In the genomic region with DNA sequence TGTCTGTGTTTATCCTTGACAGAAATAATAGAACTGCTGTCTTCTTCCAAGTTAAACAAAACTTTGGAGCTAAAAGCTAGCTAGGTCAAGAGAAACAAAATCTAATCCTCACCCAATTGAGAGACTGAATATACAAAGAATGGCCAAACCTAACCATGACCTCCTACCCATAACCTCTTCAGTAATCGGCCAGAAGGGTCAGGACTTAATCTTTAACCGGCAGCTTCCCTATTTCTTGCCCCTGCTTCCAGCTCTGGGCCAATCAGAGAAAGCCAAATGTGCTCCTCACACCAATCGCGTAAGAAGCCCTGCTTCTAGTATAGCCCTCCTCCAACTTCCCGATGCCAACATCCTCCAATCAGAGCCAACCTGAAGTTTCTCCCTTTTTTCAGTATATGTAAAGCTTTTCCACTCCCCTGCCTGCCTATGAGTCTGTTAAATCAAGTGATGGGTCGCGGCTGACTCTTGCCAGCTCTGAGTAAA, we compare ENCODE assay signal across 8 cellular contexts. TPM values are rescaled to one million over a fixed set of nuclear protein-coding genes. Genes with fewer than 3 reads are reported as not detected.
DNase-seq lines count a peak whose midpoint lies in the region; ATAC-seq and TF ChIP-seq lines count a peak whose summit lies in the region.

No MANE protein-coding gene starts in this region.

- no peak overlapping the region for H3K18ac ChIP-seq in IMR-90 (ENCODE audit: low read depth, low read length)

- peaks cover 48% of the 10 kb centered on the region for H3K79me2 ChIP-seq in DND-41 (ENCODE audit: insufficient read depth, low read length)

- intact Hi-C loops in IMR-90 (cut with micrococcal nuclease) (loop anchor here (5.0 kb wide), 1 partner anchor 115 kb away; no protein-coding TSS in a partner anchor), right cardiac atrium (cut with DNase I) (loop anchor here in 2 of 4 donors (5.0 to 10.0 kb wide), 2 partner anchors 112 to 135 kb away; a partner anchor contains a TSS), prostate gland (cut with DNase I) (no loop called here), uterus (cut with DNase I; ENCODE audit: low total_unique reads) (no loop called here)

- H2AFZ ChIP-seq in DND-41 (ENCODE audit: low read depth, low read length) (peak overlapping the region; percentile 80; the same call in 1 of the 2 replicates), IMR-90 (replicated peaks; ENCODE audit: low read length, poor library complexity) (peak overlapping the region; percentile 58)

- H3K4me2 ChIP-seq in DND-41 (ENCODE audit: insufficient read depth, low read length) (peak overlapping the region; percentile 72), IMR-90 (ENCODE audit: low read depth, low read length) (peak overlapping the region; percentile 86)

- H3K4me1 Mint-ChIP-seq in T-helper 1 cell treated with Interleukin-12 subunit alpha and Interleukin-12 subunit beta and Interleukin-4 antibody, amounts not matched to agents 30 μg/mL and 1 μg/mL, for 36 hours (ENCODE audit: low read depth) = peaks cover 12% of the 10 kb centered on the region

- TF ChIP-seq CTCF in DND-41 (IDR thresholded peaks at IDR 0.05; ENCODE audit: borderline replicate concordance, extremely low read depth, low read length, poor library complexity, severe bottlenecking) (no peak), IMR-90 (conservative IDR thresholded peaks at IDR 0.05; ENCODE audit: low read depth, low read length) (no peak), astrocyte of the cerebellum (IDR thresholded peaks at IDR 0.05; ENCODE audit: low read depth, low read length, missing control alignments) (no peak), prostate gland (IDR thresholded peaks at IDR 0.05) (no peak), uterus (IDR thresholded peaks at IDR 0.05) (no peak)

- POLR2A ChIA-PET in IMR-90 (lab: Charles Lee; ENCODE audit: unreplicated experiment) = interaction anchor here (1.0 kb wide), 2 partner anchors 132 to 133 kb away, joined by 3 to 7 read pairs; a partner anchor contains a TSS

- peak overlapping the region; percentile 99 for H3K27ac Mint-ChIP-seq in T-helper 1 cell treated with Interleukin-12 subunit alpha and Interleukin-12 subunit beta and Interleukin-4 antibody, amounts not matched to agents 30 μg/mL and 1 μg/mL, for 36 hours

- H3K4ac ChIP-seq in IMR-90 (ENCODE audit: low read depth, low read length) = peak overlapping the region; percentile 100; the same call in 1 of the 2 replicates

- no peak overlapping the region for H3K56ac ChIP-seq in IMR-90 (ENCODE audit: extremely low read depth, insufficient read depth, low read length)

- H2BK5ac ChIP-seq in IMR-90 (ENCODE audit: low read depth, low read length, poor library complexity, severe bottlenecking) = peak overlapping the region; percentile 97

- no peak overlapping the region for H2AK9ac ChIP-seq in IMR-90 (replicated peaks; ENCODE audit: low read depth, low read length, poor library complexity)

- H4K20me1 ChIP-seq in DND-41 (ENCODE audit: insufficient read depth, low read length) = peaks cover 21% of the 10 kb centered on the region
- H4K20me1 ChIP-seq in IMR-90 (ENCODE audit: insufficient read depth, low read length) = peaks cover 23% of the 10 kb centered on the region

- in situ Hi-C loops in IMR-90 (cut with MboI; ENCODE audit: low sequenced_read_pairs) (no loop called here), astrocyte of the cerebellum (cut with HindIII; ENCODE audit: low sequenced_read_pairs) (loop anchor here (10.0 kb wide), 3 partner anchors 72 to 112 kb away; no protein-coding TSS in a partner anchor)

- no peaks in the 10 kb centered on the region for H3K27me3 Mint-ChIP-seq in T-helper 1 cell treated with Interleukin-12 subunit alpha and Interleukin-12 subunit beta and Interleukin-4 antibody, amounts not matched to agents 30 μg/mL and 1 μg/mL, for 36 hours (ENCODE audit: low read depth)

- H3K9me3 Mint-ChIP-seq in T-helper 1 cell treated with Interleukin-12 subunit alpha and Interleukin-12 subunit beta and Interleukin-4 antibody, amounts not matched to agents 30 μg/mL and 1 μg/mL, for 36 hours = no peaks in the 10 kb centered on the region

- H3K36me3 ChIP-seq in DND-41 (ENCODE audit: insufficient read depth, low read length) (peaks cover 17% of the 10 kb centered on the region; the same call in 1 of the 2 replicates), IMR-90 (ENCODE audit: control insufficient read depth, insufficient read depth, low read length) (0 out of 2 replicates have a peak, but pooled peaks cover 2% of the 10 kb centered on the region), prostate gland (no peaks in the 10 kb centered on the region), uterus (no peaks in the 10 kb centered on the region)

- H3K4me1 ChIP-seq in DND-41 (ENCODE audit: insufficient read depth, low read length) (peaks cover 36% of the 10 kb centered on the region), IMR-90 (ENCODE audit: control insufficient read depth, insufficient read depth, low read length) (no peaks in the 10 kb centered on the region), right cardiac atrium (ENCODE audit: control insufficient read depth, insufficient read depth, low read length) (peaks cover 3% of the 10 kb centered on the region), prostate gland (replicated peaks) (no peaks in the 10 kb centered on the region), uterus (no peaks in the 10 kb centered on the region)

- CTCF ChIA-PET in IMR-90 (lab: Yijun Ruan, JAX) = interaction anchor here (0.7 to 1.0 kb wide), 3 partner anchors 8 to 156 kb away, joined by 3 to 4 read pairs (median 3); no protein-coding TSS in a partner anchor

- H2BK20ac ChIP-seq in IMR-90 (ENCODE audit: low read depth, low read length) = no peak overlapping the region

- no peak overlapping the region for H4K5ac ChIP-seq in IMR-90 (ENCODE audit: low read depth, low read length)

- no peaks in the 10 kb centered on the region for H3K9me1 ChIP-seq in IMR-90 (ENCODE audit: insufficient read depth, low read length)

- peak overlapping the region; percentile 60; the same call in 1 of the 2 replicates for H3K23ac ChIP-seq in IMR-90 (ENCODE audit: low read depth, low read length)

- dilution Hi-C loops in IMR-90 (cut with HindIII; ENCODE audit: low sequenced_read_pairs, unreplicated experiment) = no loop called here

- H3K4me3 ChIP-seq in DND-41 (ENCODE audit: low read depth in 1 of 2, low read length in 2 of 2) = peak overlapping the region; percentile 76 to 97; a peak in 3 of 4 replicates
- H3K4me3 ChIP-seq in IMR-90 (ENCODE audit: insufficient read depth, low read depth, low read length) = peak overlapping the region; percentile 97; the same call in 1 of the 2 replicates
- H3K4me3 ChIP-seq in astrocyte of the cerebellum (ENCODE audit: low read depth, low read length) = peak overlapping the region; percentile 93
- H3K4me3 ChIP-seq in right cardiac atrium (ENCODE audit: low read length) = peak overlapping the region; percentile 88
- H3K4me3 ChIP-seq in prostate gland = peak overlapping the region; percentile 78 to 95
- H3K4me3 ChIP-seq in uterus = peak overlapping the region; percentile 65 to 78

- H2BK15ac ChIP-seq in IMR-90 (ENCODE audit: low read depth, low read length) = no peak overlapping the region

- TF ChIP-seq RAD21 in IMR-90 (IDR thresholded peaks at IDR 0.05; ENCODE audit: low read length) = no peak

- H3K9ac ChIP-seq in DND-41 (ENCODE audit: low read depth, low read length) (peak overlapping the region; percentile 85), IMR-90 (ENCODE audit: low read depth, low read length) (peak overlapping the region; percentile 16; the same call in 1 of the 2 replicates)

- no peak overlapping the region for H2AK5ac ChIP-seq in IMR-90 (ENCODE audit: low read depth, low read length)

- ATAC-seq in DND-41 (ENCODE audit: insufficient read depth, low read depth) (peak; percentile 75), GM21447 (IDR thresholded peaks at IDR 0.05; ENCODE audit: unreplicated experiment) (peak; percentile 63), IMR-90 (ENCODE audit: low read depth) (peak; percentile 70), right cardiac atrium (peak; percentile 77 to 79)

- H4K8ac ChIP-seq in IMR-90 (ENCODE audit: low read depth in 2 of 2, low read length in 2 of 2) = peak overlapping the region; percentile 98 to 99

- H3K14ac ChIP-seq in IMR-90 (replicated peaks; ENCODE audit: low read depth, low read length) = no peak overlapping the region

- H3K27me3 ChIP-seq in DND-41 (ENCODE audit: insufficient read depth, low read length, poor library complexity) = no peaks in the 10 kb centered on the region
- peaks cover 1% of the 10 kb centered on the region; the same call in 1 of the 2 replicates for H3K27me3 ChIP-seq in IMR-90 (ENCODE audit: control insufficient read depth, insufficient read depth, low read length)
- no peaks in the 10 kb centered on the region for H3K27me3 ChIP-seq in right cardiac atrium (ENCODE audit: control insufficient read depth, insufficient read depth)
- no peaks in the 10 kb centered on the region for H3K27me3 ChIP-seq in prostate gland (replicated peaks; ENCODE audit: insufficient read depth)
- H3K27me3 ChIP-seq in uterus = no peaks in the 10 kb centered on the region

- H3K9me3 ChIP-seq in DND-41 (ENCODE audit: insufficient read depth, low read length, severe bottlenecking) (no peaks in the 10 kb centered on the region), IMR-90 (ENCODE audit: control insufficient read depth, insufficient read depth, low read length) (no peaks in the 10 kb centered on the region), right cardiac atrium (ENCODE audit: control insufficient read depth, low read length) (no peaks in the 10 kb centered on the region), prostate gland (no peaks in the 10 kb centered on the region), uterus (no peaks in the 10 kb centered on the region)

- peaks cover 7 to 20% of the 10 kb centered on the region in 2 experiments; a peak in 2 of 4 replicates for H3K79me1 ChIP-seq in IMR-90 (ENCODE audit: low read depth in 1 of 2, low read length in 2 of 2)

- peak overlapping the region; percentile 100 for H3K4me3 Mint-ChIP-seq in T-helper 1 cell treated with Interleukin-12 subunit alpha and Interleukin-12 subunit beta and Interleukin-4 antibody, amounts not matched to agents 30 μg/mL and 1 μg/mL, for 36 hours

- no peak overlapping the region for H4K91ac ChIP-seq in IMR-90 (ENCODE audit: insufficient read depth, low read depth, low read length)

- BruUV-seq in IMR-90 (replicated peaks; lab: Mats Ljungman, UMichigan) = no TSS peak

- no peak for TF ChIP-seq POLR2A in IMR-90 (IDR thresholded peaks at IDR 0.05; ENCODE audit: low read depth, low read length)
- peak; percentile 68 for TF ChIP-seq POLR2A in prostate gland (IDR thresholded peaks at IDR 0.05)
- TF ChIP-seq POLR2A in uterus (IDR thresholded peaks at IDR 0.05) = peak; percentile 60 to 75

- 20% methylated on average over 1 of the region's 7 CpGs; no CpG with 5 or more reads in 1 of the 2 experiments for WGBS in IMR-90 (ENCODE audit: extremely low coverage in 2 of 2, insufficient read length in 1 of 2), 2 experiments
- 3% methylated on average over 7 of the region's 7 CpGs for WGBS in right cardiac atrium
- 3% methylated on average over 7 of the region's 7 CpGs for WGBS in prostate gland

- H3K27ac ChIP-seq in DND-41 (ENCODE audit: low read length) = peak overlapping the region; percentile 94
- H3K27ac ChIP-seq in IMR-90 (ENCODE audit: insufficient read depth, low read length) = no peak overlapping the region
- peak overlapping the region; percentile 66 for H3K27ac ChIP-seq in right cardiac atrium (ENCODE audit: low read length)
- peak overlapping the region; percentile 99 to 100 for H3K27ac ChIP-seq in prostate gland
- peak overlapping the region; percentile 95 to 99 for H3K27ac ChIP-seq in uterus

- DNase-seq in DND-41 = peak; percentile 86
- DNase-seq in IMR-90 = peak; percentile 94
- DNase-seq in astrocyte of the cerebellum (ENCODE audit: low read depth) = peak; percentile 75
- DNase-seq in right cardiac atrium = peak; percentile 65 to 74 (median 74)
- peak; percentile 73 for DNase-seq in prostate gland (ENCODE audit: low spot score)
- DNase-seq in uterus = peak; percentile 64 to 83

- no peak overlapping the region for H2BK120ac ChIP-seq in IMR-90 (ENCODE audit: low read depth, low read length)

- H3K36me3 Mint-ChIP-seq in T-helper 1 cell treated with Interleukin-12 subunit alpha and Interleukin-12 subunit beta and Interleukin-4 antibody, amounts not matched to agents 30 μg/mL and 1 μg/mL, for 36 hours (ENCODE audit: low read depth) = peaks cover 9% of the 10 kb centered on the region

RNA-seq across cellular contexts. Expression of a gene that starts 1.7 kb away (rescaled TPM):
- total RNA-seq in IMR-90 (2012; rRNA removed) = 197 and 225 TPM in 2 replicates
- polyA plus RNA-seq in IMR-90 (2012; rRNA removed) = 14.7 and 19.2 TPM in 2 replicates
- 2.1 and 3.4 TPM in 2 replicates for polyA plus RNA-seq in IMR-90 (2012; cell fraction: cytosol; rRNA removed)
- 1.5 and 13.5 TPM in 2 replicates for polyA plus RNA-seq in IMR-90 (2012; cell fraction: nucleus; rRNA removed; ENCODE audit: low replicate concordance)
- total RNA-seq in right cardiac atrium = 100 to 1,000 TPM; 126 to 149 (median 139) TPM
- 38.0 TPM for polyA plus RNA-seq in right cardiac atrium
- total RNA-seq in prostate gland = 100 to 1,000 TPM; 122 to 127 TPM
- total RNA-seq in uterus = 100 to 1,000 TPM in 2 of 4 donors, 10 to 100 TPM in 2; 63.0 to 295 (median 118) TPM
